Comparison of ENCODE assay signal across 1 cellular context in the genomic region with DNA sequence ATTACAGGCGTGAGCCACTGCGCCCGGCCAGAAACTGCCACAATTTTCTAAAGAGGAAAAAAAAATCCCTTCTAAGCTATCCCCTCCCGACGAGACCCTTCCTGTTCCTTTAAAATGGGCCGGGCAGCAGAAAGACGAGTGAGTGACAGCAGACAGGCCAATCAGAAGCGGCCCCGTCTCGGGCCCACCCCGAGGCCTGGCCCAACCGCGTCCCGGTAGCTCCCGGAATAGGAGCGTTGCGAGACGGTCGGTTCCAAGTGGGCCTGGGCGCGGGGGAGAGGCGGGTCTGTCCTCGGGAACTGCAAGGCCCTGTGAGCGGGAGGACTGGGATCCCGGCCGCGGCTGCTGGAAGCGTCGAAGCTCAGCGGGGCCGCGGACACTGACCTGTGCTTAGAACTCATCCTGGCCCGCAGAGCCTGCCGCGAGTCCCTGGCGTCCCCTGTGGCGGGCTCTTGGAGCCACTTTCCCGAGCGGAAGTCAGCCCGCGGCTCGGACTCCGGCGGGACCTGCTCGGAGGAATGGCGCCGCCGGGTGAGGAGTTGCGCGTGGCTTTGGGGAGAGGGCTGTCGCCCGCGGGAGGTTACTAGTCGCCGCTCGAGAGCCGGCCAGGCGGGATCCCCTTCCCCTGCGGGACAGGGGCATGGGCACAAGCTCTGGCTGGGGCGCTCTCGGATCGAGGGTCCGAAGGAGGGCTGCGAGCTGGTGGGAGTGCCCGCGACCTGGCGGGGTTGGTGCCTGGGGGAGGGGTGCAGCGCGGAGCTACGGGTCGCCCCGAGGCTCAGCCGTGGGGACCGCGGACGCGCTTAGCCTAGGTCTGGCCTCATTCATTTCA.
TF ChIP-seq lines count a peak whose summit lies in the region.

Gene MROH8, minus strand, starts transcription at position 710 of the 832 bp plus-strand sequence.
Gene RPN2, plus strand, starts transcription at position 492 of the 832 bp plus-strand sequence. Its CDS starts 27 bp downstream, at position 519.

TF ChIP-seq in K562, 482 proteins besides CTCF, POLR2A, EP300 and RAD21 (continued from another document and continues in another):
- peak; percentile 65 for TF ChIP-seq SPI1 (IDR thresholded peaks at IDR 0.05; ENCODE audit: borderline replicate concordance, low read depth, low read length)
- TF ChIP-seq NELFE (IDR thresholded peaks at IDR 0.05; ENCODE audit: insufficient read depth, insufficient read length): no peak
- TF ChIP-seq NFE2 (IDR thresholded peaks at IDR 0.05; ENCODE audit: low read depth): no peak
- no peak for TF ChIP-seq NFATC3 (IDR thresholded peaks at IDR 0.05)
- TF ChIP-seq, protein P1, sequence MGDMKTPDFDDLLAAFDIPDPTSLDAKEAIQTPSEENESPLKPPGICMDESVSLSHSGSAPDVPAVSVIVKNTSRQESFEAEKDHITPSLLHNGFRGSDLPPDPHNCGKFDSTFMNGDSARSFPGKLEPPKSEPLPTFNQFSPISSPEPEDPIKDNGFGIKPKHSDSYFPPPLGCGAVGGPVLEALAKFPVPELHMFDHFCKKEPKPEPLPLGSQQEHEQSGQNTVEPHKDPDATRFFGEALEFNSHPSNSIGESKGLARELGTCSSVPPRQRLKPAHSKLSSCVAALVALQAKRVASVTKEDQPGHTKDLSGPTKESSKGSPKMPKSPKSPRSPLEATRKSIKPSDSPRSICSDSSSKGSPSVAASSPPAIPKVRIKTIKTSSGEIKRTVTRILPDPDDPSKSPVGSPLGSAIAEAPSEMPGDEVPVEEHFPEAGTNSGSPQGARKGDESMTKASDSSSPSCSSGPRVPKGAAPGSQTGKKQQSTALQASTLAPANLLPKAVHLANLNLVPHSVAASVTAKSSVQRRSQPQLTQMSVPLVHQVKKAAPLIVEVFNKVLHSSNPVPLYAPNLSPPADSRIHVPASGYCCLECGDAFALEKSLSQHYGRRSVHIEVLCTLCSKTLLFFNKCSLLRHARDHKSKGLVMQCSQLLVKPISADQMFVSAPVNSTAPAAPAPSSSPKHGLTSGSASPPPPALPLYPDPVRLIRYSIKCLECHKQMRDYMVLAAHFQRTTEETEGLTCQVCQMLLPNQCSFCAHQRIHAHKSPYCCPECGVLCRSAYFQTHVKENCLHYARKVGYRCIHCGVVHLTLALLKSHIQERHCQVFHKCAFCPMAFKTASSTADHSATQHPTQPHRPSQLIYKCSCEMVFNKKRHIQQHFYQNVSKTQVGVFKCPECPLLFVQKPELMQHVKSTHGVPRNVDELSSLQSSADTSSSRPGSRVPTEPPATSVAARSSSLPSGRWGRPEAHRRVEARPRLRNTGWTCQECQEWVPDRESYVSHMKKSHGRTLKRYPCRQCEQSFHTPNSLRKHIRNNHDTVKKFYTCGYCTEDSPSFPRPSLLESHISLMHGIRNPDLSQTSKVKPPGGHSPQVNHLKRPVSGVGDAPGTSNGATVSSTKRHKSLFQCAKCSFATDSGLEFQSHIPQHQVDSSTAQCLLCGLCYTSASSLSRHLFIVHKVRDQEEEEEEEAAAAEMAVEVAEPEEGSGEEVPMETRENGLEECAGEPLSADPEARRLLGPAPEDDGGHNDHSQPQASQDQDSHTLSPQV (IDR thresholded peaks at IDR 0.05): no peak
- peak; percentile 55; the same call in 1 of the 2 replicates for TF ChIP-seq HCFC1 (IDR thresholded peaks at IDR 0.05; ENCODE audit: low read depth, low read length)
- TF ChIP-seq MXD1 (CRISPR knock-in tag; IDR thresholded peaks at IDR 0.05; ENCODE audit: borderline replicate concordance, poor library complexity, severe bottlenecking): no peak
- no peak for TF ChIP-seq KAT8 (IDR thresholded peaks at IDR 0.05; ENCODE audit: low read depth)
- TF ChIP-seq ZNF347 (CRISPR knock-in tag; IDR thresholded peaks at IDR 0.05; ENCODE audit: low read depth): no peak
- TF ChIP-seq ZNF239 (CRISPR knock-in tag; IDR thresholded peaks at IDR 0.05): no peak
- TF ChIP-seq SMARCC2 (IDR thresholded peaks at IDR 0.05; ENCODE audit: low read depth): no peak
- no peak for TF ChIP-seq CBX5 (IDR thresholded peaks at IDR 0.05; ENCODE audit: borderline replicate concordance, low read depth)
- no peak for TF ChIP-seq ZFPM2 (CRISPR knock-in tag; IDR thresholded peaks at IDR 0.05)
- TF ChIP-seq ESRRA (IDR thresholded peaks at IDR 0.05; ENCODE audit: borderline replicate concordance, low read depth): no peak
- no peak for TF ChIP-seq ZNF134 (CRISPR knock-in tag; conservative IDR thresholded peaks at IDR 0.05)
- TF ChIP-seq MYBL2 (IDR thresholded peaks at IDR 0.05; ENCODE audit: low read depth): no peak
- TF ChIP-seq MYBL2 (CRISPR knock-in tag; IDR thresholded peaks at IDR 0.05; ENCODE audit: borderline replicate concordance): no peak
- TF ChIP-seq, protein P2, sequence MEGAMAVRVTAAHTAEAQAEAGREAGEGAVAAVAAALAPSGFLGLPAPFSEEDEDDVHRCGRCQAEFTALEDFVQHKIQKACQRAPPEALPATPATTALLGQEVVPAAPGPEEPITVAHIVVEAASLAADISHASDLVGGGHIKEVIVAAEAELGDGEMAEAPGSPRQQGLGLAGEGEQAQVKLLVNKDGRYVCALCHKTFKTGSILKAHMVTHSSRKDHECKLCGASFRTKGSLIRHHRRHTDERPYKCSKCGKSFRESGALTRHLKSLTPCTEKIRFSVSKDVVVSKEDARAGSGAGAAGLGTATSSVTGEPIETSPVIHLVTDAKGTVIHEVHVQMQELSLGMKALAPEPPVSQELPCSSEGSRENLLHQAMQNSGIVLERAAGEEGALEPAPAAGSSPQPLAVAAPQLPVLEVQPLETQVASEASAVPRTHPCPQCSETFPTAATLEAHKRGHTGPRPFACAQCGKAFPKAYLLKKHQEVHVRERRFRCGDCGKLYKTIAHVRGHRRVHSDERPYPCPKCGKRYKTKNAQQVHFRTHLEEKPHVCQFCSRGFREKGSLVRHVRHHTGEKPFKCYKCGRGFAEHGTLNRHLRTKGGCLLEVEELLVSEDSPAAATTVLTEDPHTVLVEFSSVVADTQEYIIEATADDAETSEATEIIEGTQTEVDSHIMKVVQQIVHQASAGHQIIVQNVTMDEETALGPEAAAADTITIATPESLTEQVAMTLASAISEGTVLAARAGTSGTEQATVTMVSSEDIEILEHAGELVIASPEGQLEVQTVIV (CRISPR knock-in tag; IDR thresholded peaks at IDR 0.05; ENCODE audit: borderline replicate concordance): no peak
- TF ChIP-seq RCOR1 (IDR thresholded peaks at IDR 0.05; ENCODE audit: borderline replicate concordance in 1 of 2, low read depth in 2 of 2, low read length in 2 of 2): no peak
- TF ChIP-seq PML (IDR thresholded peaks at IDR 0.05; ENCODE audit: low read length): no peak; the same call in 1 of the 2 replicates
- no peak for TF ChIP-seq CBFB (CRISPR knock-in tag; IDR thresholded peaks at IDR 0.05)
- TF ChIP-seq ZNF740 (CRISPR knock-in tag; IDR thresholded peaks at IDR 0.05): no peak
- no peak for TF ChIP-seq ZNF740 (tag; IDR thresholded peaks at IDR 0.05)
- TF ChIP-seq ZBTB7A (IDR thresholded peaks at IDR 0.05; ENCODE audit: borderline replicate concordance, control insufficient read depth, low read depth, low read length): peak; percentile 26; the same call in 1 of the 2 replicates
- no peak for TF ChIP-seq SOX6 (IDR thresholded peaks at IDR 0.05)
- peak; percentile 43 for TF ChIP-seq TBP (optimal IDR thresholded peaks at IDR 0.05; ENCODE audit: low read depth, low read length)
- no peak for TF ChIP-seq CBX3 (IDR thresholded peaks at IDR 0.05; ENCODE audit: borderline replicate concordance in 1 of 2, low read length in 2 of 2)
- peak; percentile 90 for TF ChIP-seq RBBP5 (IDR thresholded peaks at IDR 0.05; ENCODE audit: borderline replicate concordance, insufficient read depth, low read length, poor library complexity, severe bottlenecking)
- no peak for TF ChIP-seq ZNF695 (CRISPR knock-in tag; IDR thresholded peaks at IDR 0.05)
- TF ChIP-seq ZSCAN32 (CRISPR knock-in tag; IDR thresholded peaks at IDR 0.05): no peak
- no peak for TF ChIP-seq HOXB6 (CRISPR knock-in tag; IDR thresholded peaks at IDR 0.05; ENCODE audit: borderline replicate concordance)
- TF ChIP-seq, protein P3, sequence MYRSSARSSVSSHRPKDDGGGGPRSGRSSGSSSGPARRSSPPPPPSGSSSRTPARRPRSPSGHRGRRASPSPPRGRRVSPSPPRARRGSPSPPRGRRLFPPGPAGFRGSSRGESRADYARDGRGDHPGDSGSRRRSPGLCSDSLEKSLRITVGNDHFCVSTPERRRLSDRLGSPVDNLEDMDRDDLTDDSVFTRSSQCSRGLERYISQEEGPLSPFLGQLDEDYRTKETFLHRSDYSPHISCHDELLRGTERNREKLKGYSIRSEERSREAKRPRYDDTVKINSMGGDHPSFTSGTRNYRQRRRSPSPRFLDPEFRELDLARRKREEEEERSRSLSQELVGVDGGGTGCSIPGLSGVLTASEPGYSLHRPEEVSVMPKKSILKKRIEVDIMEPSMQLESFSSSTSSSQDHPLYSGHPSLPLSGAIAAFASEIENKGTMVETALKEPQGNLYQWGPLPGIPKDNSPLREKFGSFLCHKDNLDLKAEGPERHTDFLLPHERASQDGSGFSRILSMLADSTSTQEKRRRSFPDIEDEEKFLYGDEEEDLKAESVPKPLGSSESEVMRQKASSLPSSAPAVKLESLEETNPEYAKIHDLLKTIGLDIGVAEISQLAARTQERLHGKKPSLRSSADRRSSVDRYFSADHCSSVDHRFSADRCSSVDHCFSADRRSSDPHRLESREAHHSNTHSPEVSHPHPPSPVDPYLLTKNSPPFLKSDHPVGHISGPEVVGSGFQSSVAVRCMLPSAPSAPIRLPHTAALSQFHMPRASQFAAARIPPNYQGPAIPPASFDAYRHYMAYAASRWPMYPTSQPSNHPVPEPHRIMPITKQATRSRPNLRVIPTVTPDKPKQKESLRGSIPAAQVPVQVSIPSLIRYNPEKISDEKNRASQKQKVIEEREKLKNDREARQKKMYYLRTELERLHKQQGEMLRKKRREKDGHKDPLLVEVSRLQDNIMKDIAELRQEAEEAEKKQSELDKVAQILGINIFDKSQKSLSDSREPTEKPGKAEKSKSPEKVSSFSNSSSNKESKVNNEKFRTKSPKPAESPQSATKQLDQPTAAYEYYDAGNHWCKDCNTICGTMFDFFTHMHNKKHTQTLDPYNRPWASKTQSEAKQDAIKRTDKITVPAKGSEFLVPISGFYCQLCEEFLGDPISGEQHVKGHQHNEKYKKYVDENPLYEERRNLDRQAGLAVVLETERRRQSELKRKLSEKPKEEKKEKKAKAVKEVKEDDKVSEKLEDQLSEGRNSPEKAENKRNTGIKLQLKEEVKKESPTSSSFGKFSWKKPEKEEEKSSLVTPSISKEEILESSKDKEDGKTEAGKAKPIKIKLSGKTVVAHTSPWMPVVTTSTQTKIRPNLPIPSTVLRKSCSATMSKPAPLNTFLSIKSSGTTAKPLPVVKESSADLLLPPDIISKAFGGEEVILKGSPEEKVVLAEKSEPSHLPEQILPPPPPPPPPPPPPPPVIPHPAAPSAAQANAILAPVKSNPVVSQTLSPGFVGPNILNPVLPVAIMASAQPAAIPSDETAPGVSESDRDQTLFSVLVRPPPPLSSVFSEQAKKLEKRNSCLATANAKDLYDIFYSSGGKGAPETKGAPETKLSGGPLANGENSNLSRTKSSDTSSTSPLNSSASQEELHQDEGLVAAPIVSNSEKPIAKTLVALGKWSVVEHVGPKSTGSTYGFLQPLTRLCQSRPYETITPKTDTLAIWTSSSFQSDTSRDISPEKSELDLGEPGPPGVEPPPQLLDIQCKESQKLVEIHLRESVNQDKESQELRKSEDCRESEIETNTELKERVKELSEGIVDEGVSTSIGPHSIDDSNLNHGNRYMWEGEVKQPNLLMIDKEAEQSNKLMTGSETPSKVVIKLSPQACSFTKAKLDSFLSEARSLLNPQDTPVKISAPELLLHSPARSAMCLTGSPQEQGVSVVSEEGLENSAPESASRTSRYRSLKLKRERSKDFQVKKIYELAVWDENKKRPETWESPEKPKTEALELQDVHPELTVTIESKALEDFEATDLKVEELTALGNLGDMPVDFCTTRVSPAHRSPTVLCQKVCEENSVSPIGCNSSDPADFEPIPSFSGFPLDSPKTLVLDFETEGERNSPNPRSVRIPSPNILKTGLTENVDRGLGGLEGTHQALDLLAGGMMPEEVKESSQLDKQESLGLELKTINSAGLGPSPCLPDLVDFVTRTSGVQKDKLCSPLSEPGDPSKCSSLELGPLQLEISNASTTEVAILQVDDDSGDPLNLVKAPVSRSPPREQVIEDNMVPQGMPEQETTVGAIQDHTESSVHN (IDR thresholded peaks at IDR 0.05; ENCODE audit: borderline replicate concordance in 1 of 2, low read depth in 1 of 2): no peak
- no peak for TF ChIP-seq MTF1 (CRISPR knock-in tag; IDR thresholded peaks at IDR 0.05; ENCODE audit: borderline replicate concordance)
- TF ChIP-seq KLF6 (CRISPR knock-in tag; IDR thresholded peaks at IDR 0.05; ENCODE audit: borderline replicate concordance): peak; percentile 37; the same call in 1 of the 2 replicates
- TF ChIP-seq MAFK (IDR thresholded peaks at IDR 0.05; ENCODE audit: low read length): no peak
- TF ChIP-seq DNMT1 (IDR thresholded peaks at IDR 0.05): no peak
- TF ChIP-seq ZNF699 (CRISPR knock-in tag; IDR thresholded peaks at IDR 0.05; ENCODE audit: insufficient replicate concordance): no peak
- TF ChIP-seq SMAD1 (IDR thresholded peaks at IDR 0.05; ENCODE audit: low read depth, low read length, partially characterized antibody): peak; percentile 11
- no peak for TF ChIP-seq ZC3H11A (IDR thresholded peaks at IDR 0.05; ENCODE audit: low read depth, low read length)
- no peak for TF ChIP-seq SRSF7 (optimal IDR thresholded peaks at IDR 0.05; ENCODE audit: low read depth, low read length)
- no peak for TF ChIP-seq LEF1 (IDR thresholded peaks at IDR 0.05)
- peak in 1 of 2 experiments; percentile 100; a peak in 2 of 4 replicates for TF ChIP-seq FOXK2 (conservative IDR thresholded peaks at IDR 0.05 in 1 of 2, IDR thresholded peaks at IDR 0.05 in 1 of 2; ENCODE audit: low read depth in 2 of 2)
- TF ChIP-seq SRSF9 (IDR thresholded peaks at IDR 0.05; ENCODE audit: borderline replicate concordance, low read depth, low read length): no peak
- no peak for TF ChIP-seq ATF3 (IDR thresholded peaks at IDR 0.05)
- no peak for TF ChIP-seq ATF3 (CRISPR knock-in tag; conservative IDR thresholded peaks at IDR 0.05)
- TF ChIP-seq FOXM1 (IDR thresholded peaks at IDR 0.05; ENCODE audit: low read depth): peak; percentile 97
- TF ChIP-seq FOXM1 (CRISPR knock-in tag; IDR thresholded peaks at IDR 0.05; ENCODE audit: low read depth): no peak
- TF ChIP-seq KLF13 (tag; IDR thresholded peaks at IDR 0.05; ENCODE audit: borderline replicate concordance, low read depth): no peak
